In the genomic region with DNA sequence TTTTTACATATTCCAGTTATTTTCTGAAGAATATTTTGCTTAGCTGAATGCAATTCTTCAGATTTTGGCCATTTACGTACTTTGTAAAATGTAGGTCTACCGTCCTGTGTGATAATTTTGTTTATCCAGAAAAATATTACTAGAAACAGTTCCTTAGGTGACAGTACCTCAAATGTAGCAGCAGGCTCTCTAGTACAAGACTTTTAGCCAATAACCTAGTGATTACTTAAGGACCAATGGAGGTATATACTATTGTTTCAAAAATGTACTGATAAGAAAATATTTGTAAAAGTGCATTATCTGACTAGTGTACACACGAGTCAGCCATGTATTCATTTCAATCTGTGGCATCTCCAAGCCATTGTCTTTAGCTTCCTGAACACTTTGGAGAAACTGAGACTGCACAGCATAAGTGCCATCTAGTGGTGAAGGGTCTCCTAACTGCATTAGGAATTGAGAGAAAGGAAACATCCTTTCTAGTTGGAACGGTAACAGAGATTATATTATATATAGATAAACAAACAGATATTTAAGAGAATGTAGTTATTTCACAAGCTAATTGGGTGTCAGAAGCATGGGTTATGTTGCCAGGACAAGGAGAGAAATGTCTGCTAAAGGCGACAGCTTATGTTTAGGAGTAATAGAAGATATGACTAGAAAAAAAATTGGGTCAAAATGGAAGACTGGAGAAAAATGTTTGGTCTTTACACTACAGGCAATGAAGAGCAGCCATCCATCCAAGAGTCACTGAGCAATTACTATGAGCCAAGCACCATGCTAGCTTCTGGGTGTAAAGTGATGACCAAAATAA, we compare ENCODE assay signal across 8 cellular contexts. TPM values are rescaled to one million over a fixed set of nuclear protein-coding genes. Genes with fewer than 3 reads are reported as not detected.
DNase-seq lines count a peak whose midpoint lies in the region; ATAC-seq and TF ChIP-seq lines count a peak whose summit lies in the region.

No MANE protein-coding gene starts in this region.

- no peak for TF ChIP-seq POLR2A in esophagus squamous epithelium (IDR thresholded peaks at IDR 0.05)

- peak; percentile 51 to 90 (median 85) for TF ChIP-seq CTCF in esophagus squamous epithelium (IDR thresholded peaks at IDR 0.05)
- peak; percentile 91 for TF ChIP-seq CTCF in neural cell (IDR thresholded peaks at IDR 0.05; ENCODE audit: poor library complexity, severe bottlenecking)

- H3K4me1 ChIP-seq in esophagus squamous epithelium, result peaks cover 6 to 30% (median 10%) of the 10 kb centered on the region in 3 donors

- no peaks in the 10 kb centered on the region for H3K79me2 ChIP-seq in neural cell (replicated peaks; ENCODE audit: insufficient read depth, low read length)

- ATAC-seq in GM18498 (IDR thresholded peaks at IDR 0.05; ENCODE audit: unreplicated experiment) (peak; percentile 65), HG02885 (IDR thresholded peaks at IDR 0.05; ENCODE audit: poor library complexity, unreplicated experiment) (peak; percentile 73)

- DNase-seq in Ammon's horn (ENCODE audit: low spot score) (peak; percentile 91), NCI-H2171 (lab: John Stamatoyannopoulos, UW) (peak; percentile 37), esophagus squamous epithelium (lab: John Stamatoyannopoulos, UW) (no peak), GM19240 (ENCODE audit: insufficient read length, low spot score) (no peak)
- DNase-seq in activated CD4-positive, alpha-beta T cell treated with anti-CD3 and anti-CD28 coated beads, Interleukin-2, amount 50 U/mL, for 4 hours, result peak; percentile 36 to 40

- H4K20me1 ChIP-seq in neural cell (ENCODE audit: insufficient read depth), result no peaks in the 10 kb centered on the region

- H3K4me2 ChIP-seq in neural cell (ENCODE audit: low read length), result no peak overlapping the region

- H3K9me3 ChIP-seq in esophagus squamous epithelium (no peaks in the 10 kb centered on the region), neural cell (ENCODE audit: low read length) (no peaks in the 10 kb centered on the region)

- peak; percentile 93 for TF ChIP-seq RAD21 in neural cell (conservative IDR thresholded peaks at IDR 0.05)

- no peaks in the 10 kb centered on the region for H3K36me3 ChIP-seq in esophagus squamous epithelium
- H3K36me3 ChIP-seq in neural cell (ENCODE audit: insufficient read depth, low read length), result no peaks in the 10 kb centered on the region

- H3K27me3 ChIP-seq in esophagus squamous epithelium (no peaks in the 10 kb centered on the region), neural cell (ENCODE audit: insufficient read depth, low read depth, low read length) (no peaks in the 10 kb centered on the region)

- WGBS in esophagus squamous epithelium, 2 donors, result 24 to 30% methylated on average over 5 of the region's 5 CpGs

- H3K4me3 ChIP-seq in esophagus squamous epithelium, result no peak overlapping the region
- H3K4me3 ChIP-seq in neural cell (ENCODE audit: low read length), result no peak overlapping the region

- H3F3A ChIP-seq in neural cell (ENCODE audit: insufficient read depth, low read length, poor library complexity, severe bottlenecking), result no peaks in the 10 kb centered on the region

- H3K9ac ChIP-seq in neural cell (ENCODE audit: low read length), result no peak overlapping the region

- intact Hi-C loops in esophagus squamous epithelium (cut with DNase I), result loop anchor here (5.0 to 10.0 kb wide), 3 partner anchors 203 to 490 kb away; no protein-coding TSS in a partner anchor

- H3K9me2 ChIP-seq in neural cell (ENCODE audit: insufficient read depth, low read length), result no peaks in the 10 kb centered on the region

- H3K27ac ChIP-seq in esophagus squamous epithelium, result no peak overlapping the region
- H3K27ac ChIP-seq in neural cell (ENCODE audit: low read length), result no peak overlapping the region

- peak overlapping the region; percentile 29 for H2AFZ ChIP-seq in neural cell (ENCODE audit: low read depth, low read length)

- TF ChIP-seq EP300 in neural cell (conservative IDR thresholded peaks at IDR 0.05; ENCODE audit: poor library complexity, severe bottlenecking), result no peak

TF ChIP-seq in neural cell, 6 proteins besides CTCF, POLR2A, EP300 and RAD21:
- TF ChIP-seq MXI1 (conservative IDR thresholded peaks at IDR 0.05; ENCODE audit: poor library complexity, severe bottlenecking), result no peak
- TF ChIP-seq SMC3 (conservative IDR thresholded peaks at IDR 0.05; ENCODE audit: poor library complexity), result peak; percentile 95
- no peak for TF ChIP-seq EZH2 (IDR thresholded peaks at IDR 0.05; ENCODE audit: borderline replicate concordance, insufficient read depth, low read length, poor library complexity, severe bottlenecking)
- TF ChIP-seq POLR2AphosphoS5 (IDR thresholded peaks at IDR 0.05), result no peak
- TF ChIP-seq TAF1 (IDR thresholded peaks at IDR 0.05; ENCODE audit: low read depth), result no peak

RNA-seq across cellular contexts. Expression of a gene that starts 23.7 kb away (rescaled TPM):
- total RNA-seq in esophagus squamous epithelium, result 10 to 100 TPM in 2 of 4 donors, 1 to 10 TPM in 2; 4.9 to 10.8 (median 9.7) TPM
- polyA plus RNA-seq in neural cell, result 4.5 and 4.7 TPM in 2 replicates
- 6.3 and 7.2 TPM in 2 replicates for polyA minus RNA-seq in neural cell

Comparison
In these comparisons a context has a peak if more than half of its experiments do, and no peak if none do; other contexts are left out.
1. DNase-seq: peak in Ammon's horn (single experiment), NCI-H2171 (single experiment) and activated CD4-positive, alpha-beta T cell treated with anti-CD3 and anti-CD28 coated beads, Interleukin-2, amount 50 U/mL, for 4 hours (2 of 2); none in esophagus squamous epithelium (single experiment) and GM19240 (single experiment).